In the genomic region with DNA sequence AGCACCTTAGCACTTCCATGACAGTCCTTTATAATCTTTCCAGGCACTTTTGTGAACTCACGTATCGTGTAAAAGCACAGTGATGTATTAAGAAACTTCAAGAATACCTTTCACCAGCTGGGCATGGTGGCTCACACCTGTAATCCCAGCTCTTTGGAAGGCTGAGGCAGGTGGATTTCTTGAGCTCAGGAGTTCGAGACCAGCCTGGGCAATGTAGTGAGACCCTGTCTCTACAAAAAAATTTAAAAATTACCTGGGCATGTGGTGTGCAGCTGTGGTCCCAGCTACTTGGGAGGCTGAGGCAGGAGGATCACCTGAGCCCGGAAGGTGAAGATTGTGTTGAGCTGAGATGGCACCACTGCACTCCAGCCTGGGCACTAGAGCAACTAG, we compare ENCODE assay signal across 10 cellular contexts. TPM values are rescaled to one million over a fixed set of nuclear protein-coding genes. Genes with fewer than 3 reads are reported as not detected.
DNase-seq lines count a peak whose midpoint lies in the region; ATAC-seq and TF ChIP-seq lines count a peak whose summit lies in the region.
"Not testable (repeated sequence)": the region's sequence is repeated elsewhere in the genome, so short reads cannot be mapped to it uniquely, and the experiment has no call there.
"Had no signal": no experiment of that assay in that cellular context is flagged by ENCODE, and none has a peak within 500 bp of the region (broad histone marks: within the 10 kb centered on the region; RNA-seq: fewer than 3 reads in every experiment).

No MANE protein-coding gene starts in this region.

- H3K9ac ChIP-seq in BLaER1 treated with 17β-estradiol and CSF1 and Interleukin-3, amounts not matched to agents 10 nM and 100 nM, result peak overlapping the region in 10 of 11 experiments; percentile 86 to 94 (median 91); a peak in 14 of 22 replicates

- WGBS in heart right ventricle, 2 donors, result 81 to 88% methylated on average over 4 of the region's 4 CpGs
- 62 to 83% (median 72%) methylated on average over 4 of the region's 4 CpGs for WGBS in stomach, 5 donors

- H3K4me1 Mint-ChIP-seq in activated CD8-positive, alpha-beta T cell treated with anti-CD3 and anti-CD28 coated beads, Interleukin-2, amount 10 ng/mL, durations not matched to agents 7 days and 5 days (ENCODE audit: low read depth), result peaks cover 11% of the 10 kb centered on the region
- H3K4me1 Mint-ChIP-seq in MCF 10A (ENCODE audit: insufficient read depth, unreplicated experiment), result not testable (repeated sequence)
- peaks cover 15% of the 10 kb centered on the region for H3K4me1 Mint-ChIP-seq in nephron

- intact Hi-C loops in MCF 10A (cut with micrococcal nuclease); heart right ventricle (cut with DNase I); stomach (cut with DNase I; ENCODE audit: low total_unique reads): not testable (repeated sequence)

- not testable (repeated sequence) for DNase-seq in NB4 (ENCODE audit: low read depth); activated CD8-positive, alpha-beta T cell treated with anti-CD3 and anti-CD28 coated beads, Interleukin-2, amount 10 ng/mL, durations not matched to agents 7 days and 5 days; MCF 10A (ENCODE audit: unreplicated experiment); heart right ventricle; stomach

- peaks cover 14 to 23% (median 19%) of the 10 kb centered on the region in 10 experiments for H3K4me1 ChIP-seq in BLaER1 treated with 17β-estradiol and CSF1 and Interleukin-3, amounts not matched to agents 10 nM and 100 nM
- peaks cover 2 to 24% (median 17%) of the 10 kb centered on the region in 9 donors for H3K4me1 ChIP-seq in heart right ventricle
- H3K4me1 ChIP-seq in stomach, result peaks cover 3 to 26% (median 25%) of the 10 kb centered on the region in 4 donors

- peak; percentile 1 for ATAC-seq in GM21619 (IDR thresholded peaks at IDR 0.05; ENCODE audit: unreplicated experiment)
- peak; percentile 1 for ATAC-seq in activated CD8-positive, alpha-beta T cell treated with anti-CD3 and anti-CD28 coated beads, Interleukin-2, amount 10 ng/mL, durations not matched to agents 7 days and 5 days
- ATAC-seq in heart right ventricle, result not testable (repeated sequence)

- TF ChIP-seq CTCF in NB4 (IDR thresholded peaks at IDR 0.05; ENCODE audit: low read depth, low read length); MCF 10A (IDR thresholded peaks at IDR 0.05; ENCODE audit: unreplicated experiment); heart right ventricle (IDR thresholded peaks at IDR 0.05); nephron (IDR thresholded peaks at IDR 0.05; ENCODE audit: unreplicated experiment in 3 of 3); stomach (IDR thresholded peaks at IDR 0.05): not testable (repeated sequence)

- H3K27ac ChIP-seq in BLaER1 treated with 17β-estradiol and CSF1 and Interleukin-3, amounts not matched to agents 10 nM and 100 nM, result peak overlapping the region in 8 of 11 experiments; percentile 21 to 84 (median 81); a peak in 7 of 22 replicates
- H3K27ac ChIP-seq in heart right ventricle (peak overlapping the region in 9 of 10 donors; percentile 83 to 96 (median 90)), stomach (peak overlapping the region in 4 of 5 donors; percentile 80 to 94 (median 90))

- peak overlapping the region; percentile 91 for H3K27ac Mint-ChIP-seq in activated CD8-positive, alpha-beta T cell treated with anti-CD3 and anti-CD28 coated beads, Interleukin-2, amount 10 ng/mL, durations not matched to agents 7 days and 5 days
- H3K27ac Mint-ChIP-seq in MCF 10A (ENCODE audit: low read depth, unreplicated experiment) (peak overlapping the region; percentile 90), nephron (peak overlapping the region; percentile 81 to 97 (median 93))

- POLR2A ChIA-PET in activated CD8-positive, alpha-beta T cell treated with anti-CD3 and anti-CD28 coated beads, Interleukin-2, amount 10 ng/mL, durations not matched to agents 7 days and 5 days (lab: Charles Lee), result interaction anchor here (1.0 to 1.6 kb wide), 2 partner anchors 38 to 45 kb away, joined by 3 to 5 read pairs; no protein-coding TSS in a partner anchor
- POLR2A ChIA-PET in MCF 10A (lab: Yijun Ruan, JAX), result interaction anchor here (0.8 kb wide), 1 partner anchor 9 kb away, joined by 3 read pairs; no protein-coding TSS in a partner anchor

- not testable (repeated sequence) for H3K27me3 Mint-ChIP-seq in activated CD8-positive, alpha-beta T cell treated with anti-CD3 and anti-CD28 coated beads, Interleukin-2, amount 10 ng/mL, durations not matched to agents 7 days and 5 days (ENCODE audit: low read depth); MCF 10A (ENCODE audit: insufficient read depth, unreplicated experiment); nephron (ENCODE audit: low read depth)

- H3K4me2 ChIP-seq in BLaER1 treated with 17β-estradiol and CSF1 and Interleukin-3, amounts not matched to agents 10 nM and 100 nM, result peak overlapping the region; percentile 85 to 99 (median 96)

- not testable (repeated sequence) for H3K27me3 ChIP-seq in BLaER1 treated with 17β-estradiol and CSF1 and Interleukin-3, amounts not matched to agents 10 nM and 100 nM; heart right ventricle; stomach

- H3K36me3 Mint-ChIP-seq in activated CD8-positive, alpha-beta T cell treated with anti-CD3 and anti-CD28 coated beads, Interleukin-2, amount 10 ng/mL, durations not matched to agents 7 days and 5 days (ENCODE audit: low read depth), result not testable (repeated sequence)
- H3K36me3 Mint-ChIP-seq in MCF 10A (ENCODE audit: insufficient read depth, unreplicated experiment) (peaks cover 25% of the 10 kb centered on the region), nephron (ENCODE audit: low read depth) (peaks cover 14% of the 10 kb centered on the region)

- BruUV-seq in MCF 10A (replicated peaks; lab: Mats Ljungman, UMichigan), result not testable (repeated sequence)

- H3K9me3 ChIP-seq in BLaER1 treated with 17β-estradiol and CSF1 and Interleukin-3, amounts not matched to agents 10 nM and 100 nM (replicated peaks in 1 of 11); heart right ventricle; stomach: not testable (repeated sequence)

- H3K4me3 ChIP-seq in BLaER1 treated with 17β-estradiol and CSF1 and Interleukin-3, amounts not matched to agents 10 nM and 100 nM, result peak overlapping the region in 9 of 10 experiments; percentile 90 to 100 (median 97); a peak in 13 of 20 replicates
- peak overlapping the region; percentile 77 for H3K4me3 ChIP-seq in NB4 (ENCODE audit: low read depth, low read length)
- peak overlapping the region in 5 of 10 donors; percentile 15 to 98 (median 81) for H3K4me3 ChIP-seq in heart right ventricle
- peak overlapping the region; percentile 87 to 98 (median 92) for H3K4me3 ChIP-seq in stomach

- CTCF ChIA-PET in activated CD8-positive, alpha-beta T cell treated with anti-CD3 and anti-CD28 coated beads, Interleukin-2, amount 10 ng/mL, durations not matched to agents 7 days and 5 days (lab: Charles Lee), result interaction anchor here (1.5 to 2.5 kb wide), 4 partner anchors 33 to 58 kb away, joined by 3 to 15 read pairs (median 4); a partner anchor contains a TSS
- CTCF ChIA-PET in MCF 10A (lab: Yijun Ruan, JAX), result interaction anchor here (0.6 to 1.3 kb wide), 3 partner anchors 9 to 420 kb away, joined by 3 to 5 read pairs (median 3); no protein-coding TSS in a partner anchor

- peaks cover 15 to 29% (median 19%) of the 10 kb centered on the region in 11 experiments for H3K36me3 ChIP-seq in BLaER1 treated with 17β-estradiol and CSF1 and Interleukin-3, amounts not matched to agents 10 nM and 100 nM
- H3K36me3 ChIP-seq in heart right ventricle, result peaks cover 0 to 29% (median 20%) of the 10 kb centered on the region in 9 donors
- H3K36me3 ChIP-seq in stomach, result peaks cover 0 to 24% (median 18%) of the 10 kb centered on the region in 4 donors

- not testable (repeated sequence) for H3K9me3 Mint-ChIP-seq in activated CD8-positive, alpha-beta T cell treated with anti-CD3 and anti-CD28 coated beads, Interleukin-2, amount 10 ng/mL, durations not matched to agents 7 days and 5 days (ENCODE audit: insufficient read depth); MCF 10A (ENCODE audit: unreplicated experiment); nephron

- peak overlapping the region; percentile 81 for H3K4me3 Mint-ChIP-seq in activated CD8-positive, alpha-beta T cell treated with anti-CD3 and anti-CD28 coated beads, Interleukin-2, amount 10 ng/mL, durations not matched to agents 7 days and 5 days
- peak overlapping the region; percentile 86 for H3K4me3 Mint-ChIP-seq in MCF 10A (ENCODE audit: unreplicated experiment)
- peak overlapping the region; percentile 98 to 100 (median 99) for H3K4me3 Mint-ChIP-seq in nephron

- not testable (repeated sequence) for TF ChIP-seq EP300 in stomach (IDR thresholded peaks at IDR 0.05)

- TF ChIP-seq POLR2A in NB4 (IDR thresholded peaks at IDR 0.05; ENCODE audit: extremely low read depth, insufficient read length); stomach (IDR thresholded peaks at IDR 0.05): not testable (repeated sequence)

- not testable (repeated sequence) for H4K20me1 ChIP-seq in BLaER1 treated with 17β-estradiol and CSF1 and Interleukin-3, amounts not matched to agents 10 nM and 100 nM

RNA-seq across cellular contexts. Expression of a gene that starts 1.7 kb away (rescaled TPM):
- 1 to 10 TPM; 5.9 to 8.8 TPM for total RNA-seq in activated CD8-positive, alpha-beta T cell treated with anti-CD3 and anti-CD28 coated beads, Interleukin-2, amount 10 ng/mL, durations not matched to agents 7 days and 5 days
- total RNA-seq in MCF 10A (2022) (4.0 and 7.0 TPM in 2 replicates), heart right ventricle (10 to 100 TPM in 8 of 10 donors, 1 to 10 TPM in 2; 8.8 to 22.2 (median 13.1) TPM), stomach (10 to 100 TPM; 10.3 to 41.4 (median 12.9) TPM)
- polyA plus RNA-seq in heart right ventricle (10 to 100 TPM in 1 of 2 donors, 1 to 10 TPM in 1; 4.8 to 10.5 TPM), stomach (1 to 10 TPM; 3.2 to 5.7 (median 3.4) TPM)

RNA-seq across cellular contexts. Expression of a gene that starts 33.3 kb away (rescaled TPM):
- total RNA-seq in activated CD8-positive, alpha-beta T cell treated with anti-CD3 and anti-CD28 coated beads, Interleukin-2, amount 10 ng/mL, durations not matched to agents 7 days and 5 days, result not detected
- total RNA-seq in MCF 10A (2022) (not detected in 2 replicates), heart right ventricle (1 to 10 TPM in 9 of 10 donors, under 1 TPM in 1; 0.17 to 2.8 (median 2.2) TPM), stomach (under 1 TPM in 2 of 5 donors, not detected in 3; 0.37 to 0.89 TPM)
- polyA plus RNA-seq in heart right ventricle (1 to 10 TPM in 1 of 2 donors, under 1 TPM in 1; 0.28 to 1.6 TPM), stomach (1 to 10 TPM in 1 of 3 donors, under 1 TPM in 2; 0.08 to 2.0 (median 0.19) TPM)
- total RNA-seq: T-helper 1 cell treated with Interleukin-12 subunit alpha and Interleukin-12 subunit beta and Interleukin-4 antibody, amounts not matched to agents 30 ng/mL and 1 ng/mL, for 36 hours; ureter had no signal

RNA-seq across cellular contexts. Expression of a gene that starts 39.2 kb away (rescaled TPM):
- 10 to 100 TPM; 10.8 to 15.3 TPM for total RNA-seq in activated CD8-positive, alpha-beta T cell treated with anti-CD3 and anti-CD28 coated beads, Interleukin-2, amount 10 ng/mL, durations not matched to agents 7 days and 5 days
- 38.9 and 48.9 TPM in 2 replicates for total RNA-seq in MCF 10A (2022)
- 10 to 100 TPM in 1 of 10 donors, 1 to 10 TPM in 9; 5.4 to 11.7 (median 7.1) TPM for total RNA-seq in heart right ventricle
- 10 to 100 TPM; 19.4 to 20.6 TPM for polyA plus RNA-seq in heart right ventricle
- 10 to 100 TPM in 4 of 5 donors, not detected in 1; 12.3 to 28.1 (median 22.0) TPM for total RNA-seq in stomach
- 10 to 100 TPM; 17.0 to 33.3 (median 22.3) TPM for polyA plus RNA-seq in stomach

RNA-seq across cellular contexts. Expression of a gene that starts 43.3 kb away (rescaled TPM):
- 10 to 100 TPM; 61.5 to 66.8 TPM for total RNA-seq in activated CD8-positive, alpha-beta T cell treated with anti-CD3 and anti-CD28 coated beads, Interleukin-2, amount 10 ng/mL, durations not matched to agents 7 days and 5 days
- total RNA-seq in MCF 10A (2022) (10.7 and 13.8 TPM in 2 replicates), heart right ventricle (10 to 100 TPM; 21.6 to 37.3 (median 27.8) TPM), stomach (10 to 100 TPM; 13.8 to 27.2 (median 16.9) TPM)
- polyA plus RNA-seq in heart right ventricle (10 to 100 TPM; 14.2 to 17.0 TPM), stomach (10 to 100 TPM; 18.4 to 20.6 (median 18.8) TPM)
